8 cellular contexts compared by ENCODE assay signal in the genomic region with DNA sequence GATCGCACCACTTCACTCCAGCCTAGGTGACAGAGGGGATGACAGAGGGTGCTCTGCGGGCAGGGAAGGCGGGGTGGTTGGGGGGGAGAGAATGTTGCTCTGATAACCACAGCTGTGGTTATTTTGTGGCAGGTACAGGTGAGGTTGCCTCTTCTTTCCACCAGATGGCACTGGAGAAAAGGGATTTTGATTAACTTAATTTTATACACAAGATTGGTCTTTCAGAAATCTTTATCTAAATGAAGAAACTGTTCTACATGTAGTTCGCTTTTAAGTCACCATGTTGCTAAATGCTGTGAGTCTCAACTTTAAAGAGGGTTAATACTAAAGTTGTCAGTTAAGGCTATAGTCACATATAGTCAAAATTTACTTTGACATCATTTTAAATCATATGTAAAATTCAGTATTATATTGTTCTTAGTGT. TPM values are rescaled to one million over a fixed set of nuclear protein-coding genes. Genes with fewer than 3 reads are reported as not detected.
DNase-seq lines count a peak whose midpoint lies in the region; TF ChIP-seq lines count a peak whose summit lies in the region.

No MANE protein-coding gene starts in this region.

- H3K9me3 ChIP-seq in colonic mucosa = no peaks in the 10 kb centered on the region
- no peaks in the 10 kb centered on the region for H3K9me3 ChIP-seq in trophoblast cell (ENCODE audit: insufficient read depth, low read depth, low read length)
- H3K9me3 ChIP-seq in MG63 = no peaks in the 10 kb centered on the region

- no peak overlapping the region for H2AFZ ChIP-seq in trophoblast cell (ENCODE audit: insufficient read depth, low read length, poor library complexity)

- no peak overlapping the region for H4K12ac ChIP-seq in trophoblast cell (ENCODE audit: low read depth, low read length)

- H3K9ac ChIP-seq in colonic mucosa (ENCODE audit: low read depth in 2 of 2, low read length in 2 of 2) (no peak overlapping the region), trophoblast cell (ENCODE audit: low read length) (no peak overlapping the region)

- H3K27me3 ChIP-seq in H7 (ENCODE audit: control insufficient read depth, insufficient read depth, low read length) = no peaks in the 10 kb centered on the region
- H3K27me3 ChIP-seq in colonic mucosa = no peaks in the 10 kb centered on the region
- no peaks in the 10 kb centered on the region for H3K27me3 ChIP-seq in trophoblast cell (ENCODE audit: insufficient read depth, low read length)
- H3K27me3 ChIP-seq in MG63 = no peaks in the 10 kb centered on the region

- WGBS in trophoblast cell (ENCODE audit: extremely low coverage, insufficient coverage, insufficient read length) = no CpG with 5 or more reads among the region's 4 CpGs

- H2BK12ac ChIP-seq in trophoblast cell (ENCODE audit: low read length) = no peak overlapping the region

- H3K4me3 ChIP-seq in AG10803 (ENCODE audit: low read length) (no peak overlapping the region), H7 (ENCODE audit: insufficient read depth, low read depth, low read length) (no peak overlapping the region), colonic mucosa (no peak overlapping the region), trophoblast cell (ENCODE audit: low read depth, low read length) (no peak overlapping the region), MG63 (no peak overlapping the region)

- peaks cover 2% of the 10 kb centered on the region for H3K36me3 ChIP-seq in H7 (replicated peaks; ENCODE audit: control insufficient read depth, insufficient read depth, low read length)
- no peaks in the 10 kb centered on the region for H3K36me3 ChIP-seq in colonic mucosa
- peaks cover 11 to 15% of the 10 kb centered on the region in 2 experiments for H3K36me3 ChIP-seq in trophoblast cell (ENCODE audit: control insufficient read depth in 1 of 2, insufficient read depth in 2 of 2, low read length in 2 of 2)
- peaks cover 8% of the 10 kb centered on the region for H3K36me3 ChIP-seq in MG63

- no peak overlapping the region for H3K23ac ChIP-seq in trophoblast cell (ENCODE audit: low read length)

- H2BK120ac ChIP-seq in trophoblast cell (ENCODE audit: insufficient read depth, low read length, poor library complexity) = no peak overlapping the region

- TF ChIP-seq CTCF in AG10803 (conservative IDR thresholded peaks at IDR 0.05; ENCODE audit: low read length) (peak; percentile 32; the same call in 1 of the 2 replicates), colonic mucosa (IDR thresholded peaks at IDR 0.05) (peak; percentile 42)

- DNase-seq in AG10803 (ENCODE audit: low read depth) (no peak), H7 (peak; percentile 58), T-helper 9 cell (peak; percentile 36), colonic mucosa (no peak), trophoblast cell (peak; percentile 9 to 42), GM03348 (ENCODE audit: low spot score) (no peak), mucosa of gallbladder (ENCODE audit: low spot score) (no peak), MG63 (no peak)

- no peak overlapping the region for H3K18ac ChIP-seq in trophoblast cell (ENCODE audit: low read length)

- H3K27ac ChIP-seq in colonic mucosa (no peak overlapping the region), trophoblast cell (ENCODE audit: low read depth, low read length) (no peak overlapping the region)

- no peak overlapping the region for H2BK5ac ChIP-seq in trophoblast cell (ENCODE audit: low read depth, low read length, poor library complexity)

- intact Hi-C loops in colonic mucosa (cut with DNase I) = loop anchor here (10.0 kb wide), 1 partner anchor 171 kb away; no protein-coding TSS in a partner anchor

- H2AK5ac ChIP-seq in trophoblast cell (ENCODE audit: low read length) = no peak overlapping the region

- H3K4me1 ChIP-seq in colonic mucosa = no peaks in the 10 kb centered on the region
- H3K4me1 ChIP-seq in trophoblast cell (ENCODE audit: control insufficient read depth in 1 of 2, insufficient read depth in 2 of 2, low read length in 2 of 2) = no peaks in the 10 kb centered on the region

- no peaks in the 10 kb centered on the region for H3K79me1 ChIP-seq in trophoblast cell (ENCODE audit: low read length)

- no peak overlapping the region for H3K14ac ChIP-seq in trophoblast cell (ENCODE audit: low read length)

- H4K91ac ChIP-seq in trophoblast cell (ENCODE audit: low read depth, low read length) = no peak overlapping the region

- no peaks in the 10 kb centered on the region for H3K79me2 ChIP-seq in trophoblast cell (ENCODE audit: control insufficient read depth, insufficient read depth, low read length, poor library complexity)

- no peak overlapping the region for H3K4ac ChIP-seq in trophoblast cell (ENCODE audit: low read depth, low read length)

- no peak overlapping the region for H4K8ac ChIP-seq in trophoblast cell (ENCODE audit: low read depth, low read length)

- H3K4me2 ChIP-seq in trophoblast cell (ENCODE audit: low read length) = no peak overlapping the region

RNA-seq across cellular contexts. Expression of gene FGF23, which starts 25.7 kb away (rescaled TPM):
- 0.17 and 0.37 TPM in 2 replicates for total RNA-seq in H7 (2014; rRNA removed; shearing (Covaris generic))
- total RNA-seq in colonic mucosa (not detected), mucosa of gallbladder (0.06 TPM)
- polyA plus RNA-seq in trophoblast cell (2013) = 0.03 TPM in 1 of 2 replicates, not detected in the other
- total RNA-seq in MG63 (2014; rRNA removed; shearing (Covaris generic); ENCODE audit: low replicate concordance) = not detected in 2 replicates

RNA-seq across cellular contexts. Expression of gene TIGAR, which starts 32.8 kb away (rescaled TPM):
- 2.6 and 3.4 TPM in 2 replicates for total RNA-seq in H7 (2014; rRNA removed; shearing (Covaris generic))
- 10 to 100 TPM; 14.1 to 17.7 TPM for total RNA-seq in colonic mucosa
- 22.8 and 24.9 TPM in 2 replicates for polyA plus RNA-seq in trophoblast cell (2013)
- 14.1 TPM for total RNA-seq in mucosa of gallbladder
- total RNA-seq in MG63 (2014; rRNA removed; shearing (Covaris generic); ENCODE audit: low replicate concordance) = 9.9 and 86.7 TPM in 2 replicates

Comparison
In these comparisons a context has a peak if more than half of its experiments do, and no peak if none do; other contexts are left out.
1. DNase-seq: peak in H7 (single experiment), T-helper 9 cell (single experiment) and trophoblast cell (2 of 2); none in AG10803 (single experiment), colonic mucosa (single experiment), GM03348 (single experiment), mucosa of gallbladder (single experiment) and MG63 (single experiment).